In genomic region chr1:89927037-89927436, GRCh38 we compare ENCODE assay signal across 27 cellular contexts.
"Had no signal": no experiment of that assay in that cellular context is flagged by ENCODE, and none has a peak within 500 bp of the region (broad histone marks: within the 10 kb centered on the region; RNA-seq: fewer than 3 reads in every experiment).

No MANE protein-coding gene starts in this region.

- DNase-seq: activated CD4-positive, alpha-beta T cell treated with anti-CD3 and anti-CD28 coated beads for 48 hours; activated CD4-positive, alpha-beta T cell treated with anti-CD3 and anti-CD28 coated beads, Interleukin-2, amount 50 U/mL, for 4 hours; activated CD4-positive, CD25-positive, alpha-beta regulatory T cell treated with anti-CD3 and anti-CD28 coated beads, Interleukin-2, amount 50 U/mL, for 72 hours; activated CD8-positive, alpha-beta memory T cell treated with anti-CD3 and anti-CD28 coated beads, Interleukin-2, amount 50 U/mL, for 48 hours; activated CD8-positive, alpha-beta T cell treated with anti-CD3 and anti-CD28 coated beads, Interleukin-2, amount 10 ng/mL, durations not matched to agents 7 days and 5 days; activated naive CD8-positive, alpha-beta T cell treated with anti-CD3 and anti-CD28 coated beads, Interleukin-2, amount 50 U/mL, for 24 hours; activated T-cell treated with anti-CD3 and anti-CD28 coated beads, Interleukin-2, amount 50 U/mL, for 1 hour; amniotic stem cell; body of pancreas; central memory CD4-positive, alpha-beta T cell; Kasumi-1; KBM-7; NCI-H1092; NCI-H1417 treated with DMSO at 0.1 percent for 48 hours; NCI-H1694; NCI-H2029; NCI-H2107; NCI-H2171 treated with DMSO at 0.1 percent for 48 hours; NCI-H345; NCI-H510A; NCI-H526 treated with DMSO at 0.1 percent for 48 hours; NCI-H82; SIG-M5 had no signal

- H3K27me3 Mint-ChIP-seq: activated naive CD8-positive, alpha-beta T cell treated with anti-CD3 and anti-CD28 coated beads, Interleukin-2, amount 50 U/mL, for 24 hours had no signal

- ATAC-seq: activated CD8-positive, alpha-beta T cell treated with anti-CD3 and anti-CD28 coated beads, Interleukin-2, amount 10 ng/mL, durations not matched to agents 7 days and 5 days; activated naive CD4-positive, alpha-beta T cell treated with anti-CD3 and anti-CD28 coated beads, Interleukin-2, amount 50 U/mL, for 72 hours; activated naive CD8-positive, alpha-beta T cell treated with anti-CD3 and anti-CD28 coated beads, Interleukin-2, amount 50 U/mL, for 24 hours; body of pancreas had no signal

- H3K27me3 ChIP-seq: ascending aorta, body of pancreas had no signal

- H3K27ac Mint-ChIP-seq: activated CD8-positive, alpha-beta T cell treated with anti-CD3 and anti-CD28 coated beads, Interleukin-2, amount 10 ng/mL, durations not matched to agents 7 days and 5 days; activated naive CD4-positive, alpha-beta T cell treated with anti-CD3 and anti-CD28 coated beads, Interleukin-2, amount 50 U/mL, for 72 hours; activated naive CD8-positive, alpha-beta T cell treated with anti-CD3 and anti-CD28 coated beads, Interleukin-2, amount 50 U/mL, for 24 hours; T-helper 2 cell treated with Interferon-gamma antibody and Interleukin-4, amounts not matched to agents 5 μg/mL and 100 μg/mL, for 36 hours had no signal

- H3K9me3 Mint-ChIP-seq: activated naive CD4-positive, alpha-beta T cell treated with anti-CD3 and anti-CD28 coated beads, Interleukin-2, amount 50 U/mL, for 72 hours had no signal

- H3K4me1 ChIP-seq: ascending aorta, body of pancreas had no signal

- H3K4me3 ChIP-seq: ascending aorta, body of pancreas, SK-N-MC had no signal

- H3K36me3 ChIP-seq: ascending aorta had no signal

- H3K9me3 ChIP-seq: ascending aorta, body of pancreas had no signal

- H3K4me3 Mint-ChIP-seq: activated CD8-positive, alpha-beta T cell treated with anti-CD3 and anti-CD28 coated beads, Interleukin-2, amount 10 ng/mL, durations not matched to agents 7 days and 5 days; activated naive CD8-positive, alpha-beta T cell treated with anti-CD3 and anti-CD28 coated beads, Interleukin-2, amount 50 U/mL, for 24 hours; T-helper 2 cell treated with Interferon-gamma antibody and Interleukin-4, amounts not matched to agents 5 μg/mL and 100 μg/mL, for 36 hours had no signal

- H3K27ac ChIP-seq: ascending aorta, body of pancreas, SK-N-MC had no signal
